In genomic region chr10:71939304-71939703, GRCh38 we compare ENCODE assay signal across 8 cellular contexts.
"Had no signal": no experiment of that assay in that cellular context is flagged by ENCODE, and none has a peak within 500 bp of the region (broad histone marks: within the 10 kb centered on the region; RNA-seq: fewer than 3 reads in every experiment).

No MANE protein-coding gene starts in this region.

- DNase-seq: activated gamma-delta T cell treated with Interleukin-2 at 50 U/mL for 16 hours; cerebellar nuclear complex; cortex of kidney; hypothalamus; midbrain; retina; stimulated activated naive CD4-positive, alpha-beta T cell had no signal

- H3K36me3 ChIP-seq: adrenal gland had no signal

- H3K9me3 ChIP-seq: adrenal gland had no signal

- H3K4me3 ChIP-seq: adrenal gland had no signal

- H3K27me3 ChIP-seq: adrenal gland had no signal

- H3K4me1 ChIP-seq: adrenal gland had no signal

- H3K27ac ChIP-seq: adrenal gland had no signal
